In genomic region chr1:24874056-24874455, GRCh38 we compare ENCODE assay signal across 25 cellular contexts. TPM values are rescaled to one million over a fixed set of nuclear protein-coding genes. Genes with fewer than 3 reads are reported as not detected.
"Had no signal": no experiment of that assay in that cellular context is flagged by ENCODE, and none has a peak within 500 bp of the region (broad histone marks: within the 10 kb centered on the region; RNA-seq: fewer than 3 reads in every experiment).

No MANE protein-coding gene starts in this region.

- H3K36me3 ChIP-seq: MG63, SJCRH30 had no signal

- H3K4me1 ChIP-seq: SJCRH30 had no signal

- H3K27ac ChIP-seq: RWPE1, SJCRH30 had no signal

- ATAC-seq: HepG2, Panc1, PC-3, Right ventricle myocardium inferior had no signal

- H3K4me3 ChIP-seq: MG63, SJCRH30 had no signal

- FAIRE-seq: HepG2 had no signal

- H3K27me3 ChIP-seq: MG63 had no signal

- H3K9me3 ChIP-seq: MG63, SJCRH30 had no signal

- DNase-seq: IMR-90, Karpas-422, KG1, MG63, NCI-H1092, NCI-H1105 treated with DMSO at 0.1 percent for 48 hours, NCI-H1417 treated with DMSO at 0.1 percent for 48 hours, NCI-H146, NCI-H1694 treated with DMSO at 0.1 percent for 48 hours, NCI-H1930, NCI-H2081, NCI-H2107, NCI-H226, NCI-H446, NCI-H510A, NCI-H524 treated with DMSO at 0.1 percent for 48 hours, NCI-H69, NCI-H774, PC-3, SHP77 treated with DMSO at 0.1 percent for 48 hours, SJCRH30 had no signal

RNA-seq across cellular contexts. Expression of gene RUNX3, which starts 56.0 kb away (rescaled TPM):
- total RNA-seq: IMR-90 had no signal
